Comparison of ENCODE assay signal across 8 cellular contexts in genomic region chr1:94541175-94542087, GRCh38. TPM values are rescaled to one million over a fixed set of nuclear protein-coding genes. Genes with fewer than 3 reads are reported as not detected.
DNase-seq lines count a peak whose midpoint lies in the region; ATAC-seq and TF ChIP-seq lines count a peak whose summit lies in the region.

Gene F3, minus strand, starts transcription at chr1:94541759. Its CDS starts 123 bp downstream, at chr1:94541636.

- H3K27ac Mint-ChIP-seq in Caco-2 (ENCODE audit: unreplicated experiment) = peak within 1 kb of the TSS; percentile 86

- peaks cover 18% of the 10 kb centered on the region for H3K4me1 ChIP-seq in Caco-2
- H3K4me1 ChIP-seq in HUES64 (ENCODE audit: insufficient read depth, low read length) = peaks cover 43% of the 10 kb centered on the region
- no peaks in the 10 kb centered on the region for H3K4me1 ChIP-seq in prostate gland (replicated peaks)

- DNase-seq in Caco-2 = peak; percentile 90 to 91
- DNase-seq in SKM-1 treated with dmso at 0.1 percent for 144 hours (lab: John Stamatoyannopoulos, UW; ENCODE audit: unreplicated experiment) = peak; percentile 70
- peak; percentile 72 for DNase-seq in amniotic stem cell (lab: John Stamatoyannopoulos, UW)
- peak; percentile 92 for DNase-seq in left ventricle myocardium superior
- DNase-seq in prostate gland (ENCODE audit: low spot score) = peak; percentile 94
- DNase-seq in ureter (ENCODE audit: low spot score) = peak; percentile 90

- H3K36me3 ChIP-seq in Caco-2 (ENCODE audit: control insufficient read depth, insufficient read depth, low read length) = no peaks in the 10 kb centered on the region
- peaks cover 27% of the 10 kb centered on the region; the same call in 1 of the 2 replicates for H3K36me3 ChIP-seq in HUES64 (ENCODE audit: insufficient read depth, low read length)
- H3K36me3 ChIP-seq in prostate gland = no peaks in the 10 kb centered on the region

- peaks cover 11% of the 10 kb centered on the region for H3K4me1 Mint-ChIP-seq in Caco-2 (ENCODE audit: low read depth, unreplicated experiment)

- intact Hi-C loops in Caco-2 (cut with micrococcal nuclease; ENCODE audit: unreplicated experiment) = loop anchor here (1.0 to 2.0 kb wide), 2 partner anchors 12 to 57 kb away; no protein-coding TSS in a partner anchor
- intact Hi-C loops in left ventricle myocardium superior (cut with micrococcal nuclease) = no loop called here
- intact Hi-C loops in prostate gland (cut with DNase I) = loop anchor here (2.0 to 5.0 kb wide), 2 partner anchors 56 to 107 kb away; no protein-coding TSS in a partner anchor

- H3K9me3 Mint-ChIP-seq in Caco-2 (ENCODE audit: unreplicated experiment) = no peaks in the 10 kb centered on the region

- no TSS peak for BruUV-seq in Caco-2 (replicated peaks; lab: Mats Ljungman, UMichigan)

- peak within 1 kb of the TSS; percentile 83 for H3K4me3 ChIP-seq in Caco-2 (ENCODE audit: low read depth, low read length)
- H3K4me3 ChIP-seq in HUES64 (ENCODE audit: low read length) = peak within 1 kb of the TSS; percentile 76
- H3K4me3 ChIP-seq in prostate gland = peak within 1 kb of the TSS; percentile 75 to 90

- H3K36me3 Mint-ChIP-seq in Caco-2 (ENCODE audit: insufficient read depth, unreplicated experiment) = peaks cover 24% of the 10 kb centered on the region

- H3K9ac ChIP-seq in HUES64 (ENCODE audit: low read depth, low read length) = peak within 1 kb of the TSS; percentile 77

- CTCF ChIA-PET in Caco-2 (lab: Charles Lee) = interaction anchor here (1.1 to 1.6 kb wide), 2 partner anchors 58 to 65 kb away, joined by 3 to 4 read pairs; no protein-coding TSS in a partner anchor

- TF ChIP-seq CTCF in Caco-2 (IDR thresholded peaks at IDR 0.05; ENCODE audit: insufficient read depth in 1 of 2, low read depth in 1 of 2, low read length in 1 of 2, severe bottlenecking in 1 of 2, unreplicated experiment in 1 of 2) (peak in 1 of 2 experiments; percentile 15), prostate gland (IDR thresholded peaks at IDR 0.05) (peak in 2 of 4 experiments; percentile 12 to 13)

- WGBS in HUES64 = under 1% methylated on average over 83 of the region's 96 CpGs
- 1% methylated on average over 31 of the region's 96 CpGs for WGBS in prostate gland

- H3K27me3 Mint-ChIP-seq in Caco-2 (ENCODE audit: insufficient read depth, unreplicated experiment) = no peaks in the 10 kb centered on the region

- H3K27ac ChIP-seq in HUES64 (ENCODE audit: low read depth, low read length) (peak within 1 kb of the TSS; percentile 57), prostate gland (peak within 1 kb of the TSS; percentile 90 to 94)

- peak; percentile 80 for ATAC-seq in GM21390 (IDR thresholded peaks at IDR 0.05; ENCODE audit: unreplicated experiment)
- ATAC-seq in left ventricle myocardium superior = peak; percentile 90

- TF ChIP-seq POLR2A in prostate gland (IDR thresholded peaks at IDR 0.05) = peak; percentile 92

- H3K4me3 Mint-ChIP-seq in Caco-2 (ENCODE audit: unreplicated experiment) = peak within 1 kb of the TSS; percentile 86

- POLR2A ChIA-PET in Caco-2 (lab: Charles Lee) = interaction anchor here (0.7 to 1.0 kb wide), 2 partner anchors 9 to 172 kb away, joined by 3 to 4 read pairs; no protein-coding TSS in a partner anchor

- no peaks in the 10 kb centered on the region for H3K27me3 ChIP-seq in Caco-2 (replicated peaks; ENCODE audit: control insufficient read depth, insufficient read depth, low read length)
- H3K27me3 ChIP-seq in HUES64 (ENCODE audit: insufficient read depth, low read length) = peaks cover 44% of the 10 kb centered on the region
- no peaks in the 10 kb centered on the region for H3K27me3 ChIP-seq in prostate gland (replicated peaks; ENCODE audit: insufficient read depth)

- H3K9me3 ChIP-seq in Caco-2 (no peaks in the 10 kb centered on the region), HUES64 (ENCODE audit: insufficient read depth, low read depth, low read length) (no peaks in the 10 kb centered on the region), prostate gland (no peaks in the 10 kb centered on the region)

RNA-seq across cellular contexts. Expression of gene F3, which starts in this region (rescaled TPM):
- 21.7 and 28.5 TPM in 2 replicates for total RNA-seq in Caco-2 (2022)
- 4.8 TPM for polyA plus RNA-seq in HUES64 (2013, experiment 1 of 2)
- polyA plus RNA-seq in HUES64 (2013, experiment 2 of 2) = 5.4 TPM
- 50.2 TPM for total RNA-seq in left ventricle myocardium superior
- total RNA-seq in prostate gland = 100 to 1,000 TPM in 1 of 2 donors, 10 to 100 TPM in 1; 36.3 to 120 TPM
- 32.3 TPM for total RNA-seq in ureter

Comparison
In these comparisons a context has a peak if more than half of its experiments do, and no peak if none do; other contexts are left out.
1. Peak in every context shown above with its lines: DNase-seq, ATAC-seq, H3K4me3 ChIP-seq and H3K27ac ChIP-seq.